Comparison of ENCODE assay signal across 1 cellular context in the genomic region with DNA sequence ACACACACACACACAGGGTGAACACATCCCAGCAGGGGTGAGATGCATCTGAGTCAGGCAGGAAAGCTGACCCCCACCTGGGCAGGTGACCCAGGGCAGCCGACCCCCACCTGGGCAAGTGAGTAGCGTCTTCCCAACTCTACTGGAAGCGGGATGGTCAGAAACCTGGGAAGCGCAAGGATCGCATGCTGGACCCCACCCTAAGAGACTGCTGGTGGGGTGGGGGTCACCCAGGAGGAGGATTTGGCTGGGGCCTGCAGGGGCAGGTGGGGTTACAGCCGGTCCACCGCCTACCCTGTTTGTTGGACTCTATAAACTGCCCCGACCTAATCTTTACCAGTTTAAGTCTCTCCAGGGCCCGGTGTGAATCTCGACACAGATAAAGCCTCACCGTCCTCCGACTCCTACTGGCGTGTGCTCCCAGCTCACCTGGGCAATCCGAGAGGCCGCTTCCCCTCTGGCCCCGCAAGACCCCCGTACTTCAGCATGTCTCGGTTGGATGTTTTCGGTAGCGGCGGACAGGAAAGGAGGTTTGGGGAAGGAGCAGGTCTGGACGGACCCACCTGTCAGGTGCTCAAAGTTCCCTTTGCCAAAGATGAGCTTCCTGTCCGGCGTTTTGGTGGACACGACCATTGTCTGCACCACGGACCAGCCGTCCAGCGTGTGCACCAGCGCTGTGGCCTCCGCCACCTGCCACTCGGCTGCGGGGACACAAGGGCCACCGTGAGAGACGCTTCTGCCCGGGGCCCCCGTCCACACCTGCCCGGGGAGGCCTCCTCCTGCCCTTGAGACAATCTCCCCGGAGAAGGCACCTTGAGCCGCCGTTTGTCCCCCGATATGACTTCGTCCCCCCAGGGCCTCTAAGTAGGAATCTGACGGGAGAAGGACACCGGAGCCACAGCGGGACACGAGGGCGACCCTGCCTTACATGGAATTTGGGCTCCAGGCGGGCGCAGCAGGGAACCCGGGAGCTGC.
TF ChIP-seq lines count a peak whose summit lies in the region.

No MANE protein-coding gene starts in this region.

TF ChIP-seq in GM23338, 12 proteins besides CTCF, POLR2A, EP300 and RAD21 (continued from another document):
- TF ChIP-seq, protein P1, sequence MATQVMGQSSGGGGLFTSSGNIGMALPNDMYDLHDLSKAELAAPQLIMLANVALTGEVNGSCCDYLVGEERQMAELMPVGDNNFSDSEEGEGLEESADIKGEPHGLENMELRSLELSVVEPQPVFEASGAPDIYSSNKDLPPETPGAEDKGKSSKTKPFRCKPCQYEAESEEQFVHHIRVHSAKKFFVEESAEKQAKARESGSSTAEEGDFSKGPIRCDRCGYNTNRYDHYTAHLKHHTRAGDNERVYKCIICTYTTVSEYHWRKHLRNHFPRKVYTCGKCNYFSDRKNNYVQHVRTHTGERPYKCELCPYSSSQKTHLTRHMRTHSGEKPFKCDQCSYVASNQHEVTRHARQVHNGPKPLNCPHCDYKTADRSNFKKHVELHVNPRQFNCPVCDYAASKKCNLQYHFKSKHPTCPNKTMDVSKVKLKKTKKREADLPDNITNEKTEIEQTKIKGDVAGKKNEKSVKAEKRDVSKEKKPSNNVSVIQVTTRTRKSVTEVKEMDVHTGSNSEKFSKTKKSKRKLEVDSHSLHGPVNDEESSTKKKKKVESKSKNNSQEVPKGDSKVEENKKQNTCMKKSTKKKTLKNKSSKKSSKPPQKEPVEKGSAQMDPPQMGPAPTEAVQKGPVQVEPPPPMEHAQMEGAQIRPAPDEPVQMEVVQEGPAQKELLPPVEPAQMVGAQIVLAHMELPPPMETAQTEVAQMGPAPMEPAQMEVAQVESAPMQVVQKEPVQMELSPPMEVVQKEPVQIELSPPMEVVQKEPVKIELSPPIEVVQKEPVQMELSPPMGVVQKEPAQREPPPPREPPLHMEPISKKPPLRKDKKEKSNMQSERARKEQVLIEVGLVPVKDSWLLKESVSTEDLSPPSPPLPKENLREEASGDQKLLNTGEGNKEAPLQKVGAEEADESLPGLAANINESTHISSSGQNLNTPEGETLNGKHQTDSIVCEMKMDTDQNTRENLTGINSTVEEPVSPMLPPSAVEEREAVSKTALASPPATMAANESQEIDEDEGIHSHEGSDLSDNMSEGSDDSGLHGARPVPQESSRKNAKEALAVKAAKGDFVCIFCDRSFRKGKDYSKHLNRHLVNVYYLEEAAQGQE (IDR thresholded peaks at IDR 0.05; ENCODE audit: unreplicated experiment): no peak
